In the genomic region with DNA sequence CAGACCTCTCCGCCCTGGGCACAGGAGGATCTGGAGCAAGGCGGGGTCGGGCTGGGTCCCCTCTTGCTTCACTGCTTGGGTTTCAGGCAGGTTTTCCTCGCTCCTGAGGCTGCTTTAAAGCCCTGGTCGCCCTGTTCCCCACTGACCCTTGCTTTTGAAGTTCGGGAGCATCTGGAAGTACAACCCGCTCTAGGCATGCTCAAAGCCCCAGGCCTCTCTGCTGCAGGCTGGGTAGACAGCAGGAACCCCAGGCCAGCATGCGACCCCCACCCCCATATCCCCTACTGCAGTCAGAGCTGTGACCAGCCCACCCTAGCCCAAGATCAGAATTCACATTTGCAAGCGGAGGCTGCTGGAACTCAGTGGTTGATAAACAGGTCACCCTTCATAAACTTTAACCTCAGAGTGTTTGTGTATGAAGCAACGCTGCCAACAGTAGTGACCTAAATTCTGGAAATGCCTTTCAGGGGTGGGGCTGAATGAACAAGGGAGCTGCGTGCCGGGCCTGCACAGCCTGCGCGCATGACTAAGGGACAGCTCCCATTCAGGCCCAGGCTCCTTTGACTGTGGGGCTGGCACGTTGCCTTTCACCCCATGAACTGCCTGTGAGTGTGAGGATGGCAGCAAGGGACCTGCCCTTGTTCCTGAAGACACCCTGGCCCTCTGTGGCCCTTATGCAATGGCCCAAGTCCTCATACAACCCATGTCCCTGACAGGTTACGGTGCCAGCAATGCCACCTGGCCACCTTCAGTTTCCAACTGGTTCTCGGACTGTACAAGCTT, we compare ENCODE assay signal across 8 cellular contexts. TPM values are rescaled to one million over a fixed set of nuclear protein-coding genes. Genes with fewer than 3 reads are reported as not detected.
DNase-seq lines count a peak whose midpoint lies in the region; ATAC-seq, FAIRE-seq and TF ChIP-seq lines count a peak whose summit lies in the region.

No MANE protein-coding gene starts in this region.

- H3K27me3 ChIP-seq in mammary epithelial cell (ENCODE audit: insufficient read depth, low read length): no peaks in the 10 kb centered on the region
- no peaks in the 10 kb centered on the region for H3K27me3 ChIP-seq in testis

- H3K9ac ChIP-seq in mammary epithelial cell (ENCODE audit: insufficient read depth, low read length) (peak overlapping the region; percentile 55), kidney (ENCODE audit: low read length in 2 of 2) (peak overlapping the region in 1 of 2 donors; percentile 49)

- H3K9me3 Mint-ChIP-seq in activated T-cell treated with anti-CD3 and anti-CD28 coated beads, Interleukin-2, amount 50 U/mL, for 4 hours: no peaks in the 10 kb centered on the region

- CTCF ChIA-PET in mammary epithelial cell (lab: Charles Lee; ENCODE audit: low non-redundant PET): no interaction called here
- CTCF ChIA-PET in GM10248 (lab: Yijun Ruan, JAX): no interaction called here

- H3K4me3 Mint-ChIP-seq in activated T-cell treated with anti-CD3 and anti-CD28 coated beads, Interleukin-2, amount 50 U/mL, for 4 hours: no peak overlapping the region

- FAIRE-seq in kidney (lab: Jason Lieb, UNC): no peak

- H4K20me1 ChIP-seq in mammary epithelial cell (ENCODE audit: insufficient read depth, low read length): no peaks in the 10 kb centered on the region

- H3K4me1 ChIP-seq in mammary epithelial cell (ENCODE audit: insufficient read depth, low read length) (peaks cover 27% of the 10 kb centered on the region), kidney (ENCODE audit: control insufficient read depth in 1 of 2, insufficient read depth in 1 of 2, low read depth in 1 of 2, low read length in 2 of 2) (peaks cover 22 to 26% of the 10 kb centered on the region in 2 donors), testis (peaks cover 19% of the 10 kb centered on the region)

- no peak for TF ChIP-seq POLR2A in testis (IDR thresholded peaks at IDR 0.05)

- H3K79me2 ChIP-seq in mammary epithelial cell (ENCODE audit: insufficient read depth, low read length): no peaks in the 10 kb centered on the region

- H3K27me3 Mint-ChIP-seq in activated T-cell treated with anti-CD3 and anti-CD28 coated beads, Interleukin-2, amount 50 U/mL, for 4 hours (ENCODE audit: low read depth): peaks cover 5% of the 10 kb centered on the region

- no peaks in the 10 kb centered on the region for H3K9me3 ChIP-seq in mammary epithelial cell (replicated peaks; ENCODE audit: insufficient read depth, low read length)
- H3K9me3 ChIP-seq in kidney (ENCODE audit: control insufficient read depth in 1 of 2, low read length in 2 of 2): no peaks in the 10 kb centered on the region
- no peaks in the 10 kb centered on the region for H3K9me3 ChIP-seq in testis

- TF ChIP-seq CTCF in mammary epithelial cell (conservative IDR thresholded peaks at IDR 0.05 in 1 of 2, IDR thresholded peaks at IDR 0.05 in 1 of 2; ENCODE audit: extremely low read depth in 1 of 2, insufficient read depth in 1 of 2, low read depth in 1 of 2, low read length in 2 of 2): no peak
- no peak for TF ChIP-seq CTCF in kidney (IDR thresholded peaks at IDR 0.05; ENCODE audit: borderline replicate concordance, extremely low read depth, insufficient read depth)
- no peak for TF ChIP-seq CTCF in testis (IDR thresholded peaks at IDR 0.05)
- TF ChIP-seq CTCF in GM10248 (IDR thresholded peaks at IDR 0.05; ENCODE audit: control extremely low read depth, extremely low read depth, low read depth, missing control alignments): no peak

- ATAC-seq in activated T-cell treated with anti-CD3 and anti-CD28 coated beads, Interleukin-2, amount 50 U/mL, for 4 hours: no peak
- no peak for ATAC-seq in GM19467 (IDR thresholded peaks at IDR 0.05; ENCODE audit: unreplicated experiment)

- peaks cover 3% of the 10 kb centered on the region for H3K36me3 ChIP-seq in mammary epithelial cell (ENCODE audit: insufficient read depth, low read length)
- H3K36me3 ChIP-seq in kidney (ENCODE audit: control insufficient read depth in 1 of 2, insufficient read depth in 2 of 2, low read length in 2 of 2): no peaks in the 10 kb centered on the region
- no peaks in the 10 kb centered on the region for H3K36me3 ChIP-seq in testis (ENCODE audit: low read depth, missing control alignments)

- H3K27ac ChIP-seq in mammary epithelial cell (ENCODE audit: insufficient read depth, low read depth, low read length) (peak overlapping the region; percentile 89), kidney (ENCODE audit: low read depth in 2 of 2, low read length in 2 of 2) (peak overlapping the region; percentile 85 to 90), testis (peak overlapping the region in 1 of 2 donors; percentile 34)

- WGBS in mammary epithelial cell (ENCODE audit: low coverage, missing lambda C conversion rate): 39% methylated on average over 13 of the region's 17 CpGs
- WGBS in testis, 2 donors: 39 to 50% methylated on average over 10 to 17 of the region's 17 CpGs

- no peak overlapping the region for H3K4me3 ChIP-seq in mammary epithelial cell (replicated peaks in 1 of 3; ENCODE audit: insufficient read depth in 1 of 3, low read depth in 2 of 3, low read length in 3 of 3)
- H3K4me3 ChIP-seq in kidney (ENCODE audit: low read length in 2 of 2): no peak overlapping the region
- H3K4me3 ChIP-seq in testis: no peak overlapping the region

- H3K4me2 ChIP-seq in mammary epithelial cell (ENCODE audit: insufficient read depth, low read depth, low read length): peak overlapping the region; percentile 28

- dilution Hi-C loops in mammary epithelial cell (cut with HindIII; ENCODE audit: low sequenced_read_pairs): no loop called here

- POLR2A ChIA-PET in GM10248 (lab: Yijun Ruan, JAX): no interaction called here

- TSS peak; percentile 50 for BruUV-seq in mammary epithelial cell (replicated peaks; lab: Mats Ljungman, UMichigan)

- H2AFZ ChIP-seq in mammary epithelial cell (ENCODE audit: low read depth, low read length): peak overlapping the region; percentile 57

- H3K36me3 Mint-ChIP-seq in activated T-cell treated with anti-CD3 and anti-CD28 coated beads, Interleukin-2, amount 50 U/mL, for 4 hours (ENCODE audit: insufficient read depth): no peaks in the 10 kb centered on the region

- in situ Hi-C loops in mammary epithelial cell (cut with MboI; ENCODE audit: low sequenced_read_pairs in 2 of 2): no loop called here

- intact Hi-C loops in mammary epithelial cell (cut with micrococcal nuclease): loop anchor here (1.0 to 5.0 kb wide), 2 partner anchors 23 to 42 kb away; no protein-coding TSS in a partner anchor
- intact Hi-C loops in kidney (cut with DNase I): no loop called here
- intact Hi-C loops in testis (cut with DNase I; ENCODE audit: low total_unique reads): no loop called here

- H3K4me1 Mint-ChIP-seq in activated T-cell treated with anti-CD3 and anti-CD28 coated beads, Interleukin-2, amount 50 U/mL, for 4 hours (ENCODE audit: low read depth): peaks cover 22% of the 10 kb centered on the region

- DNase-seq in HK-2 (ENCODE audit: unreplicated experiment) (peak; percentile 67), mammary epithelial cell (peak; percentile 93), kidney (peak; percentile 97), testis (peak; percentile 78), GM10248 (ENCODE audit: extremely low spot score) (no peak), DMS114 treated with DMSO at 0.1 percent for 48 hours (lab: John Stamatoyannopoulos, UW; ENCODE audit: unreplicated experiment) (no peak)
- no peak for DNase-seq in activated T-cell treated with anti-CD3 and anti-CD28 coated beads, Interleukin-2, amount 50 U/mL, for 4 hours

RNA-seq across cellular contexts. Expression of gene PROSER2, which starts 52.5 kb away (rescaled TPM):
- 10 to 100 TPM; 56.3 to 65.7 TPM for total RNA-seq in mammary epithelial cell
- polyA plus RNA-seq in mammary epithelial cell: 20.4 TPM
- polyA minus RNA-seq in mammary epithelial cell: 18.0 TPM
- 48.2 TPM for total RNA-seq in kidney
- polyA plus RNA-seq in kidney (ENCODE audit: insufficient read depth, low read depth, low replicate concordance): 8.1 TPM
- total RNA-seq in testis: 10 to 100 TPM; 15.6 to 21.4 TPM
- 7.8 TPM for polyA plus RNA-seq in testis (ENCODE audit: insufficient read depth, low read depth, low replicate concordance)
- 1 to 10 TPM in 2 of 3 donors, under 1 TPM in 1; 0.76 to 3.5 (median 1.9) TPM for total RNA-seq in activated T-cell treated with anti-CD3 and anti-CD28 coated beads, Interleukin-2, amount 50 U/mL, for 4 hours

Comparison
In these comparisons a context has a peak if more than half of its experiments do, and no peak if none do; other contexts are left out.
1. DNase-seq: peak in HK-2 (single experiment), mammary epithelial cell (single experiment), kidney (single experiment) and testis (single experiment); none in activated T-cell treated with anti-CD3 and anti-CD28 coated beads, Interleukin-2, amount 50 U/mL, for 4 hours (single experiment), GM10248 (single experiment) and DMS114 treated with DMSO at 0.1 percent for 48 hours (single experiment).